ENCODE assay signal across 8 cellular contexts in the genomic region with DNA sequence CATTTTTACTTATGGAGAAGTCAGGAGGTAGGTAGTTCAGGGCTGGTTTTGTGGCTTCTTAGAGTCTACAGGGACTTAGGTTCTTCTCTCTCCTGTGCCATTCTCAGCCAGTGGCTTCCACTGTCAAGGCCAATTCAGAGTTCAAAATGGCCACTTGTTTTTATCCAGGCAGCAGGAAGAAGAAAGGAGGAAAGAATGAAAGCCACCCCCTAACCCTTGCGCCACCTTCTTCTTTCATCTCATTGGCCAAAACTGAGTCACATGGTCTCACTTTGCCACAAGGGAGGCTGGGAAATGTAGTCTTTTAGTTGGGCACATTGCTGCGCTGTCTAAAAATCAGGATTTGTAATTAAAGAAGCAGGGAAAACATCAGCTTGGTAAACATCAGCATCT.
DNase-seq lines count a peak whose midpoint lies in the region; ATAC-seq and TF ChIP-seq lines count a peak whose summit lies in the region.

No MANE protein-coding gene starts in this region.

- no peak overlapping the region for H4K8ac ChIP-seq in neuronal stem cell (ENCODE audit: low read depth, low read length)

- H3K23ac ChIP-seq in neuronal stem cell (ENCODE audit: low read depth, low read length, poor library complexity): no peak overlapping the region

- H4K91ac ChIP-seq in neuronal stem cell (ENCODE audit: low read depth, low read length, poor library complexity): no peak overlapping the region

- no peak overlapping the region for H3K18ac ChIP-seq in neuronal stem cell (ENCODE audit: low read length)

- peak overlapping the region; percentile 80 for H2AFZ ChIP-seq in neuronal stem cell (ENCODE audit: low read length)

- H3K14ac ChIP-seq in neuronal stem cell (ENCODE audit: low read length): no peak overlapping the region

- no peak overlapping the region for H3K4me3 ChIP-seq in neuronal stem cell (ENCODE audit: low read length in 2 of 2)

- no peaks in the 10 kb centered on the region for H3K79me1 ChIP-seq in neuronal stem cell (ENCODE audit: low read depth, low read length)

- H2AK5ac ChIP-seq in neuronal stem cell (ENCODE audit: low read depth, low read length): no peak overlapping the region

- no CpG with 5 or more reads among the region's 2 CpGs for WGBS in neuronal stem cell (ENCODE audit: extremely low coverage in 2 of 2, insufficient read length in 2 of 2, insufficient replicate concordance in 1 of 2), 2 donors

- peak overlapping the region; percentile 90 for H3K27ac ChIP-seq in epithelial cell of prostate
- no peak overlapping the region for H3K27ac ChIP-seq in neuronal stem cell (replicated peaks; ENCODE audit: low read length)

- no peak overlapping the region for H2BK5ac ChIP-seq in neuronal stem cell (ENCODE audit: low read length)

- ATAC-seq in SK-N-SH treated with all-trans-retinoic acid at 6 μM for 48 hours: peak; percentile 82

- no peaks in the 10 kb centered on the region for H3K9me3 ChIP-seq in neuronal stem cell (replicated peaks in 1 of 2; ENCODE audit: control insufficient read depth in 2 of 2, insufficient read depth in 1 of 2, low read depth in 1 of 2, low read length in 2 of 2)

- H2BK120ac ChIP-seq in neuronal stem cell (ENCODE audit: low read depth, low read length): no peak overlapping the region

- no peaks in the 10 kb centered on the region for H3K27me3 ChIP-seq in neuronal stem cell (ENCODE audit: control insufficient read depth in 3 of 3, insufficient read depth in 3 of 3, low read depth in 1 of 3, low read length in 3 of 3)

- no peak overlapping the region for H2BK12ac ChIP-seq in neuronal stem cell (ENCODE audit: low read length)

- no peak overlapping the region for H3K4me2 ChIP-seq in neuronal stem cell (ENCODE audit: insufficient read depth, low read length, poor library complexity, severe bottlenecking)

- H3K36me3 ChIP-seq in neuronal stem cell (replicated peaks in 1 of 2; ENCODE audit: control insufficient read depth in 2 of 2, insufficient read depth in 2 of 2, low read length in 2 of 2): no peaks in the 10 kb centered on the region

- no peak overlapping the region for H3K4ac ChIP-seq in neuronal stem cell (ENCODE audit: low read length)

- H2BK15ac ChIP-seq in neuronal stem cell (ENCODE audit: low read length): no peak overlapping the region

- peaks cover 0 to 2% of the 10 kb centered on the region in 2 donors for H3K4me1 ChIP-seq in neuronal stem cell (ENCODE audit: control insufficient read depth in 2 of 2, insufficient read depth in 1 of 2, low read depth in 1 of 2, low read length in 2 of 2)

- no peak overlapping the region for H3K9ac ChIP-seq in neuronal stem cell (ENCODE audit: low read depth, low read length, poor library complexity)

- peak; percentile 11 for DNase-seq in NCI-H187 treated with DMSO at 0.1 percent for 48 hours (lab: John Stamatoyannopoulos, UW)
- DNase-seq in NCI-H187 (lab: John Stamatoyannopoulos, UW): no peak
- DNase-seq in MV-4-11 (lab: John Stamatoyannopoulos, UW): peak; percentile 86
- no peak for DNase-seq in epithelial cell of prostate (ENCODE audit: low read depth, low spot score)
- DNase-seq in neuronal stem cell (ENCODE audit: low spot score): peak; percentile 15
- DNase-seq in NK-92 (lab: John Stamatoyannopoulos, UW; ENCODE audit: unreplicated experiment): no peak
- no peak for DNase-seq in stimulated activated naive CD4-positive, alpha-beta T cell treated with Interleukin-2 at 50 U/mL for 16 hours (lab: John Stamatoyannopoulos, UW)

TF ChIP-seq in SK-N-SH treated with all-trans-retinoic acid at 6 μM for 48 hours, 23 proteins besides CTCF, POLR2A, EP300 and RAD21:
- TF ChIP-seq TOX (CRISPR knock-in tag; IDR thresholded peaks at IDR 0.05; ENCODE audit: borderline replicate concordance): no peak
- no peak for TF ChIP-seq PATZ1 (CRISPR knock-in tag; IDR thresholded peaks at IDR 0.05; ENCODE audit: borderline replicate concordance)
- no peak for TF ChIP-seq ZFP3 (CRISPR knock-in tag; IDR thresholded peaks at IDR 0.05)
- no peak for TF ChIP-seq BACH2 (CRISPR knock-in tag; IDR thresholded peaks at IDR 0.05; ENCODE audit: borderline replicate concordance)
- no peak for TF ChIP-seq ESRRG (CRISPR knock-in tag; IDR thresholded peaks at IDR 0.05)
- TF ChIP-seq GLIS3 (CRISPR knock-in tag; IDR thresholded peaks at IDR 0.05): no peak
- TF ChIP-seq ZNF8 (CRISPR knock-in tag; IDR thresholded peaks at IDR 0.05): no peak
- TF ChIP-seq ISL1 (CRISPR knock-in tag; IDR thresholded peaks at IDR 0.05): no peak
- TF ChIP-seq PPARA (CRISPR knock-in tag; IDR thresholded peaks at IDR 0.05; ENCODE audit: borderline replicate concordance): no peak
- no peak for TF ChIP-seq TCF4 (CRISPR knock-in tag; IDR thresholded peaks at IDR 0.05; ENCODE audit: borderline replicate concordance)
- no peak for TF ChIP-seq RARB (CRISPR knock-in tag; IDR thresholded peaks at IDR 0.05)
- no peak for TF ChIP-seq ZNF565 (CRISPR knock-in tag; conservative IDR thresholded peaks at IDR 0.05; ENCODE audit: low read depth)

Comparison
In these comparisons a context has a peak if more than half of its experiments do, and no peak if none do; other contexts are left out.
1. DNase-seq: peak in NCI-H187 treated with DMSO at 0.1 percent for 48 hours (single experiment), MV-4-11 (single experiment) and neuronal stem cell (single experiment); none in NCI-H187 (0 of 2), epithelial cell of prostate (single experiment), NK-92 (single experiment) and stimulated activated naive CD4-positive, alpha-beta T cell treated with Interleukin-2 at 50 U/mL for 16 hours (single experiment).